Comparison of ENCODE assay signal across 15 cellular contexts in genomic region chrX:13396887-13397286, GRCh38.
A peak's percentile ranks its signal among the peaks of the same experiment; 100 is the strongest.
DNase-seq lines count a peak whose midpoint lies in the region; ATAC-seq and TF ChIP-seq lines count a peak whose summit lies in the region.
"Had no signal": no experiment of that assay in that cellular context is flagged by ENCODE, and none has a peak within 500 bp of the region (broad histone marks: within the 10 kb centered on the region; RNA-seq: fewer than 3 reads in every experiment).

No MANE protein-coding gene starts in this region.

- no peak for TF ChIP-seq CTCF in astrocyte of the spinal cord (IDR thresholded peaks at IDR 0.05; ENCODE audit: low read depth, low read length)
- no peak for TF ChIP-seq CTCF in fibroblast of villous mesenchyme (IDR thresholded peaks at IDR 0.05; ENCODE audit: insufficient read depth, low read depth, low read length)

- in situ Hi-C loops in astrocyte of the spinal cord (cut with HindIII; ENCODE audit: low sequenced_read_pairs) = no loop called here

- H3K4me3 ChIP-seq in astrocyte of the spinal cord (ENCODE audit: low read depth, low read length) = no peak overlapping the region
- H3K4me3 ChIP-seq in fibroblast of villous mesenchyme (ENCODE audit: low read depth, low read length) = no peak overlapping the region
- H3K4me3 ChIP-seq: Peyer's patch, testis had no signal

- ATAC-seq in GM18873 (IDR thresholded peaks at IDR 0.05; ENCODE audit: low FRiP score, unreplicated experiment) (no peak), GM18502 (IDR thresholded peaks at IDR 0.05; ENCODE audit: poor library complexity, unreplicated experiment) (no peak)
- ATAC-seq: T-helper 17 cell had no signal

- peak; percentile 43 for DNase-seq in HS-5 (ENCODE audit: low read depth)
- DNase-seq in astrocyte of the spinal cord (ENCODE audit: low read depth, low spot score) = peak; percentile 38
- DNase-seq in fibroblast of villous mesenchyme (ENCODE audit: low read depth) = peak; percentile 36
- peak; percentile 53 for DNase-seq in stromal cell of bone marrow (ENCODE audit: low read depth)
- no peak for DNase-seq in T-helper 2 cell
- DNase-seq: activated CD4-positive, CD25-positive, alpha-beta regulatory T cell treated with anti-CD3 and anti-CD28 coated beads, Interleukin-2, amount 50 U/mL, for 72 hours; CD4-positive, CD25-positive, alpha-beta regulatory T cell; midbrain; NCI-H1930; NCI-H69; Peyer's patch; T-helper 17 cell; testis had no signal

Comparison
In these comparisons a context has a peak if more than half of its experiments do, and no peak if none do; other contexts are left out.
1. DNase-seq: peak in HS-5 (single experiment), astrocyte of the spinal cord (single experiment), fibroblast of villous mesenchyme (single experiment) and stromal cell of bone marrow (single experiment); none in T-helper 2 cell (0 of 5).